ENCODE assay signal across 1 cellular context in genomic region chr13:23466144-23467002, GRCh38.
TF ChIP-seq lines count a peak whose summit lies in the region.

No MANE protein-coding gene starts in this region.

TF ChIP-seq in HepG2, 621 proteins besides CTCF, POLR2A, EP300 and RAD21 (continues in another document):
- TF ChIP-seq, protein P1, sequence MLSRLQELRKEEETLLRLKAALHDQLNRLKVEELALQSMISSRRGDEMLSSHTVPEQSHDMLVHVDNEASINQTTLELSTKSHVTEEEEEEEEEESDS (CRISPR knock-in tag; IDR thresholded peaks at IDR 0.05; ENCODE audit: borderline replicate concordance), result no peak
- TF ChIP-seq MATR3 (CRISPR knock-in tag; IDR thresholded peaks at IDR 0.05) (no peak), ZNF296 (CRISPR knock-in tag; conservative IDR thresholded peaks at IDR 0.05) (no peak), ZNF160 (CRISPR knock-in tag; IDR thresholded peaks at IDR 0.05) (no peak), MLXIP (CRISPR knock-in tag; IDR thresholded peaks at IDR 0.05; ENCODE audit: borderline replicate concordance) (no peak), ESRRA (CRISPR knock-in tag; IDR thresholded peaks at IDR 0.05; ENCODE audit: low read depth) (peak; percentile 26; the same call in 1 of the 2 replicates), RARG (CRISPR knock-in tag; IDR thresholded peaks at IDR 0.05; ENCODE audit: low read depth) (no peak), ZSCAN22 (CRISPR knock-in tag; IDR thresholded peaks at IDR 0.05) (no peak), ZNF326 (CRISPR knock-in tag; IDR thresholded peaks at IDR 0.05; ENCODE audit: borderline replicate concordance) (no peak), ZKSCAN5 (CRISPR knock-in tag; IDR thresholded peaks at IDR 0.05) (no peak), THRA (CRISPR knock-in tag; IDR thresholded peaks at IDR 0.05; ENCODE audit: borderline replicate concordance) (no peak), SCMH1 (CRISPR knock-in tag; IDR thresholded peaks at IDR 0.05; ENCODE audit: borderline replicate concordance) (no peak), GABPB1 (CRISPR knock-in tag; IDR thresholded peaks at IDR 0.05) (peak; percentile 69; the same call in 1 of the 2 replicates), ARID3A (IDR thresholded peaks at IDR 0.05; ENCODE audit: low read depth, low read length) (no peak), ARID4A (CRISPR knock-in tag; IDR thresholded peaks at IDR 0.05; ENCODE audit: borderline replicate concordance) (peak; percentile 61; the same call in 1 of the 2 replicates), THAP9 (CRISPR knock-in tag; IDR thresholded peaks at IDR 0.05; ENCODE audit: borderline replicate concordance) (no peak), FOXO1 (CRISPR knock-in tag; IDR thresholded peaks at IDR 0.05) (0 out of 2 replicates have a peak, but pooled peaks have one; percentile 22), MED1 (CRISPR knock-in tag; IDR thresholded peaks at IDR 0.05) (no peak), HHEX (CRISPR knock-in tag; IDR thresholded peaks at IDR 0.05) (no peak), ATF4 (CRISPR knock-in tag; IDR thresholded peaks at IDR 0.05) (0 out of 4 replicates have a peak, but pooled peaks of 1 of the 2 experiments have one; percentile 14), PATZ1 (CRISPR knock-in tag; IDR thresholded peaks at IDR 0.05) (0 out of 2 replicates have a peak, but pooled peaks have one; percentile 66)
- TF ChIP-seq, protein P2, sequence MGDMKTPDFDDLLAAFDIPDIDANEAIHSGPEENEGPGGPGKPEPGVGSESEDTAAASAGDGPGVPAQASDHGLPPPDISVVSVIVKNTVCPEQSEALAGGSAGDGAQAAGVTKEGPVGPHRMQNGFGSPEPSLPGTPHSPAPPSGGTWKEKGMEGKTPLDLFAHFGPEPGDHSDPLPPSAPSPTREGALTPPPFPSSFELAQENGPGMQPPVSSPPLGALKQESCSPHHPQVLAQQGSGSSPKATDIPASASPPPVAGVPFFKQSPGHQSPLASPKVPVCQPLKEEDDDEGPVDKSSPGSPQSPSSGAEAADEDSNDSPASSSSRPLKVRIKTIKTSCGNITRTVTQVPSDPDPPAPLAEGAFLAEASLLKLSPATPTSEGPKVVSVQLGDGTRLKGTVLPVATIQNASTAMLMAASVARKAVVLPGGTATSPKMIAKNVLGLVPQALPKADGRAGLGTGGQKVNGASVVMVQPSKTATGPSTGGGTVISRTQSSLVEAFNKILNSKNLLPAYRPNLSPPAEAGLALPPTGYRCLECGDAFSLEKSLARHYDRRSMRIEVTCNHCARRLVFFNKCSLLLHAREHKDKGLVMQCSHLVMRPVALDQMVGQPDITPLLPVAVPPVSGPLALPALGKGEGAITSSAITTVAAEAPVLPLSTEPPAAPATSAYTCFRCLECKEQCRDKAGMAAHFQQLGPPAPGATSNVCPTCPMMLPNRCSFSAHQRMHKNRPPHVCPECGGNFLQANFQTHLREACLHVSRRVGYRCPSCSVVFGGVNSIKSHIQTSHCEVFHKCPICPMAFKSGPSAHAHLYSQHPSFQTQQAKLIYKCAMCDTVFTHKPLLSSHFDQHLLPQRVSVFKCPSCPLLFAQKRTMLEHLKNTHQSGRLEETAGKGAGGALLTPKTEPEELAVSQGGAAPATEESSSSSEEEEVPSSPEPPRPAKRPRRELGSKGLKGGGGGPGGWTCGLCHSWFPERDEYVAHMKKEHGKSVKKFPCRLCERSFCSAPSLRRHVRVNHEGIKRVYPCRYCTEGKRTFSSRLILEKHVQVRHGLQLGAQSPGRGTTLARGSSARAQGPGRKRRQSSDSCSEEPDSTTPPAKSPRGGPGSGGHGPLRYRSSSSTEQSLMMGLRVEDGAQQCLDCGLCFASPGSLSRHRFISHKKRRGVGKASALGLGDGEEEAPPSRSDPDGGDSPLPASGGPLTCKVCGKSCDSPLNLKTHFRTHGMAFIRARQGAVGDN (CRISPR knock-in tag; IDR thresholded peaks at IDR 0.05), result peak; percentile 89
- TF ChIP-seq, protein P3, sequence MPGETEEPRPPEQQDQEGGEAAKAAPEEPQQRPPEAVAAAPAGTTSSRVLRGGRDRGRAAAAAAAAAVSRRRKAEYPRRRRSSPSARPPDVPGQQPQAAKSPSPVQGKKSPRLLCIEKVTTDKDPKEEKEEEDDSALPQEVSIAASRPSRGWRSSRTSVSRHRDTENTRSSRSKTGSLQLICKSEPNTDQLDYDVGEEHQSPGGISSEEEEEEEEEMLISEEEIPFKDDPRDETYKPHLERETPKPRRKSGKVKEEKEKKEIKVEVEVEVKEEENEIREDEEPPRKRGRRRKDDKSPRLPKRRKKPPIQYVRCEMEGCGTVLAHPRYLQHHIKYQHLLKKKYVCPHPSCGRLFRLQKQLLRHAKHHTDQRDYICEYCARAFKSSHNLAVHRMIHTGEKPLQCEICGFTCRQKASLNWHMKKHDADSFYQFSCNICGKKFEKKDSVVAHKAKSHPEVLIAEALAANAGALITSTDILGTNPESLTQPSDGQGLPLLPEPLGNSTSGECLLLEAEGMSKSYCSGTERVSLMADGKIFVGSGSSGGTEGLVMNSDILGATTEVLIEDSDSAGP (CRISPR knock-in tag; IDR thresholded peaks at IDR 0.05; ENCODE audit: borderline replicate concordance), result peak; percentile 54; the same call in 1 of the 2 replicates
- TF ChIP-seq, protein P4, sequence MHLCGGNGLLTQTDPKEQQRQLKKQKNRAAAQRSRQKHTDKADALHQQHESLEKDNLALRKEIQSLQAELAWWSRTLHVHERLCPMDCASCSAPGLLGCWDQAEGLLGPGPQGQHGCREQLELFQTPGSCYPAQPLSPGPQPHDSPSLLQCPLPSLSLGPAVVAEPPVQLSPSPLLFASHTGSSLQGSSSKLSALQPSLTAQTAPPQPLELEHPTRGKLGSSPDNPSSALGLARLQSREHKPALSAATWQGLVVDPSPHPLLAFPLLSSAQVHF (CRISPR knock-in tag; IDR thresholded peaks at IDR 0.05), result no peak
- TF ChIP-seq, protein P5, sequence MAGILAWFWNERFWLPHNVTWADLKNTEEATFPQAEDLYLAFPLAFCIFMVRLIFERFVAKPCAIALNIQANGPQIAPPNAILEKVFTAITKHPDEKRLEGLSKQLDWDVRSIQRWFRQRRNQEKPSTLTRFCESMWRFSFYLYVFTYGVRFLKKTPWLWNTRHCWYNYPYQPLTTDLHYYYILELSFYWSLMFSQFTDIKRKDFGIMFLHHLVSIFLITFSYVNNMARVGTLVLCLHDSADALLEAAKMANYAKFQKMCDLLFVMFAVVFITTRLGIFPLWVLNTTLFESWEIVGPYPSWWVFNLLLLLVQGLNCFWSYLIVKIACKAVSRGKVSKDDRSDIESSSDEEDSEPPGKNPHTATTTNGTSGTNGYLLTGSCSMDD (CRISPR knock-in tag; IDR thresholded peaks at IDR 0.05), result no peak
